In genomic region chr11:77090373-77091111, GRCh38 we compare ENCODE assay signal across 1 cellular context.
TF ChIP-seq lines count a peak whose summit lies in the region.

No MANE protein-coding gene starts in this region.

TF ChIP-seq in H1, 55 proteins besides CTCF, POLR2A, EP300 and RAD21:
- TF ChIP-seq HDAC2 (IDR thresholded peaks at IDR 0.05; ENCODE audit: borderline replicate concordance in 1 of 2, low read depth in 2 of 2, low read length in 2 of 2): no peak
- no peak for TF ChIP-seq SUZ12 (IDR thresholded peaks at IDR 0.05; ENCODE audit: low read length)
- no peak for TF ChIP-seq SP4 (IDR thresholded peaks at IDR 0.05; ENCODE audit: low read length)
- TF ChIP-seq GTF2F1 (IDR thresholded peaks at IDR 0.05; ENCODE audit: borderline replicate concordance, low read depth, low read length): no peak
- TF ChIP-seq GABPA (IDR thresholded peaks at IDR 0.05; ENCODE audit: borderline replicate concordance, insufficient read depth, low read length): no peak
- no peak for TF ChIP-seq BRCA1 (IDR thresholded peaks at IDR 0.05; ENCODE audit: low read depth, low read length)
- TF ChIP-seq TAF7 (optimal IDR thresholded peaks at IDR 0.05; ENCODE audit: borderline replicate concordance, low read depth, low read length): no peak
- no peak for TF ChIP-seq SIX5 (IDR thresholded peaks at IDR 0.05; ENCODE audit: low read depth, low read length)
- no peak for TF ChIP-seq E2F6 (IDR thresholded peaks at IDR 0.05)
- TF ChIP-seq MAX (IDR thresholded peaks at IDR 0.05): no peak
- TF ChIP-seq SIN3A (conservative IDR thresholded peaks at IDR 0.05 in 1 of 2, IDR thresholded peaks at IDR 0.05 in 1 of 2; ENCODE audit: low read depth in 1 of 2, low read length in 2 of 2): no peak
- no peak for TF ChIP-seq YY1 (IDR thresholded peaks at IDR 0.05; ENCODE audit: low read depth, low read length)
- no peak for TF ChIP-seq POLR2AphosphoS5 (IDR thresholded peaks at IDR 0.05; ENCODE audit: low read depth, low read length)
- no peak for TF ChIP-seq TCF12 (IDR thresholded peaks at IDR 0.05; ENCODE audit: low read depth, low read length)
- TF ChIP-seq ASH2L (IDR thresholded peaks at IDR 0.05; ENCODE audit: low read length): no peak
- TF ChIP-seq, protein P1, sequence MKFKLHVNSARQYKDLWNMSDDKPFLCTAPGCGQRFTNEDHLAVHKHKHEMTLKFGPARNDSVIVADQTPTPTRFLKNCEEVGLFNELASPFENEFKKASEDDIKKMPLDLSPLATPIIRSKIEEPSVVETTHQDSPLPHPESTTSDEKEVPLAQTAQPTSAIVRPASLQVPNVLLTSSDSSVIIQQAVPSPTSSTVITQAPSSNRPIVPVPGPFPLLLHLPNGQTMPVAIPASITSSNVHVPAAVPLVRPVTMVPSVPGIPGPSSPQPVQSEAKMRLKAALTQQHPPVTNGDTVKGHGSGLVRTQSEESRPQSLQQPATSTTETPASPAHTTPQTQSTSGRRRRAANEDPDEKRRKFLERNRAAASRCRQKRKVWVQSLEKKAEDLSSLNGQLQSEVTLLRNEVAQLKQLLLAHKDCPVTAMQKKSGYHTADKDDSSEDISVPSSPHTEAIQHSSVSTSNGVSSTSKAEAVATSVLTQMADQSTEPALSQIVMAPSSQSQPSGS (IDR thresholded peaks at IDR 0.05; ENCODE audit: low read length): no peak
- no peak for TF ChIP-seq NRF1 (IDR thresholded peaks at IDR 0.05; ENCODE audit: low read depth, low read length)
- no peak for TF ChIP-seq EZH2 (IDR thresholded peaks at IDR 0.05; ENCODE audit: low read depth, low read length, severe bottlenecking)
- TF ChIP-seq, protein P2, sequence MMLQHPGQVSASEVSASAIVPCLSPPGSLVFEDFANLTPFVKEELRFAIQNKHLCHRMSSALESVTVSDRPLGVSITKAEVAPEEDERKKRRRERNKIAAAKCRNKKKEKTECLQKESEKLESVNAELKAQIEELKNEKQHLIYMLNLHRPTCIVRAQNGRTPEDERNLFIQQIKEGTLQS (IDR thresholded peaks at IDR 0.05; ENCODE audit: insufficient read depth, low read depth, low read length): no peak
